In the genomic region with DNA sequence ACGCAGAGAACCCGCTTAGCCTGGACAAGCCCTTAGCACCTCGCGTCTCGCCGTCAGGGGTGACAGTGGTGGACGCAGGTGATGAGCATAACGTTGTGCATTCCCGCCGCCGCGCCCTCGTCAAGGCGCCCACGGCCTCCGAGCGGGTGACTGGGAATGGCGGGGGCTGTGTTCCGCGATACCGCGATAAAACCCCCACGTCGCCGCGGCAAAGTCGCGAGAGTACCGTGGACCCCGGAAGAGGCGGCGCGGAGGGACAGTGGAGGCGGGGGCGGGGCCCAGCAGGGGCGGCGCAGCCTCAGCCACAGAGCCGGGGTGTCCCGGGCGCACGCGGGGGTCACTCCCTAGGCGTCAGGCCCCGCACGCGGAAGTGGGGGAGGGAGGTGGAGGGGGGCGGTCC, we compare ENCODE assay signal across 8 cellular contexts. TPM values are rescaled to one million over a fixed set of nuclear protein-coding genes. Genes with fewer than 3 reads are reported as not detected.
DNase-seq lines count a peak whose midpoint lies in the region; ATAC-seq lines count a peak whose summit lies in the region.

No MANE protein-coding gene starts in this region.

- peak; percentile 74 to 80 for ATAC-seq in CD4-positive, CD25-positive, alpha-beta regulatory T cell (ENCODE audit: low read depth in 2 of 2)

- H3K4ac ChIP-seq in neuronal stem cell (ENCODE audit: low read length): no peak overlapping the region

- H2AK5ac ChIP-seq in neuronal stem cell (ENCODE audit: low read depth, low read length): peak overlapping the region; percentile 29

- CTCF ChIA-PET in activated CD4-positive, alpha-beta T cell treated with anti-CD3 and anti-CD28 coated beads, Interleukin-2, amount 10 ng/mL, durations not matched to agents 7 days and 5 days (lab: Charles Lee): no interaction called here

- no peak overlapping the region for H2AFZ ChIP-seq in neuronal stem cell (ENCODE audit: low read length)

- H3K4me1 Mint-ChIP-seq in CD4-positive, CD25-positive, alpha-beta regulatory T cell: peaks cover 0 to 24% (median 11%) of the 10 kb centered on the region in 4 donors
- H3K4me1 Mint-ChIP-seq in activated CD4-positive, alpha-beta T cell treated with anti-CD3 and anti-CD28 coated beads, Interleukin-2, amount 10 ng/mL, durations not matched to agents 7 days and 5 days: peaks cover 6% of the 10 kb centered on the region

- no peak overlapping the region for H2BK5ac ChIP-seq in neuronal stem cell (ENCODE audit: low read length)

- peak overlapping the region in 3 of 4 donors; percentile 77 to 80 (median 80) for H3K4me3 Mint-ChIP-seq in CD4-positive, CD25-positive, alpha-beta regulatory T cell
- H3K4me3 Mint-ChIP-seq in activated CD4-positive, alpha-beta T cell treated with anti-CD3 and anti-CD28 coated beads, Interleukin-2, amount 10 ng/mL, durations not matched to agents 7 days and 5 days: peak overlapping the region; percentile 66

- peak; percentile 57 to 76 (median 71) for DNase-seq in CD4-positive, CD25-positive, alpha-beta regulatory T cell
- peak; percentile 67 for DNase-seq in activated CD4-positive, alpha-beta T cell treated with anti-CD3 and anti-CD28 coated beads, Interleukin-2, amount 10 ng/mL, durations not matched to agents 7 days and 5 days
- DNase-seq in neuronal stem cell (ENCODE audit: low spot score): no peak
- DNase-seq in HuH-7.5 (ENCODE audit: low spot score): no peak
- DNase-seq in COR-L47 (lab: John Stamatoyannopoulos, UW): no peak
- DNase-seq in NCI-H526 (lab: John Stamatoyannopoulos, UW): no peak

- peaks cover 4% of the 10 kb centered on the region for H3K36me3 Mint-ChIP-seq in CD4-positive, CD25-positive, alpha-beta regulatory T cell
- peaks cover 5% of the 10 kb centered on the region for H3K36me3 Mint-ChIP-seq in activated CD4-positive, alpha-beta T cell treated with anti-CD3 and anti-CD28 coated beads, Interleukin-2, amount 10 ng/mL, durations not matched to agents 7 days and 5 days (ENCODE audit: low read depth)

- peaks cover 0 to 2% (median 0%) of the 10 kb centered on the region in 7 donors for H3K9me3 Mint-ChIP-seq in CD4-positive, CD25-positive, alpha-beta regulatory T cell
- H3K9me3 Mint-ChIP-seq in activated CD4-positive, alpha-beta T cell treated with anti-CD3 and anti-CD28 coated beads, Interleukin-2, amount 10 ng/mL, durations not matched to agents 7 days and 5 days: peaks cover 8% of the 10 kb centered on the region

- no peaks in the 10 kb centered on the region for H3K79me1 ChIP-seq in neuronal stem cell (ENCODE audit: low read depth, low read length)

- peak overlapping the region; percentile 48 for H3K4me3 ChIP-seq in CD4-positive, CD25-positive, alpha-beta regulatory T cell (ENCODE audit: low read depth, low read length)
- H3K4me3 ChIP-seq in duodenal mucosa (ENCODE audit: low read depth in 1 of 2, low read length in 2 of 2): peak overlapping the region; percentile 61 to 76
- H3K4me3 ChIP-seq in neuronal stem cell (ENCODE audit: low read length in 2 of 2): no peak overlapping the region
- peak overlapping the region; percentile 31 to 76 (median 67) for H3K4me3 ChIP-seq in subcutaneous abdominal adipose tissue (ENCODE audit: low read depth in 1 of 5, low read length in 5 of 5)

- H3K27ac ChIP-seq in CD4-positive, CD25-positive, alpha-beta regulatory T cell (ENCODE audit: insufficient read depth, low read length, poor library complexity, severe bottlenecking): peak overlapping the region; percentile 65
- H3K27ac ChIP-seq in duodenal mucosa (ENCODE audit: low read depth, low read length) (no peak overlapping the region), neuronal stem cell (replicated peaks; ENCODE audit: low read length) (no peak overlapping the region), subcutaneous abdominal adipose tissue (ENCODE audit: low read depth, low read length) (no peak overlapping the region)

- WGBS in neuronal stem cell (ENCODE audit: extremely low coverage in 2 of 2, insufficient read length in 2 of 2, insufficient replicate concordance in 1 of 2), 2 donors: no CpG with 5 or more reads among the region's 47 CpGs

- H3K36me3 ChIP-seq in CD4-positive, CD25-positive, alpha-beta regulatory T cell (ENCODE audit: control insufficient read depth, insufficient read depth, low read length): no peaks in the 10 kb centered on the region
- H3K36me3 ChIP-seq in duodenal mucosa (ENCODE audit: control insufficient read depth in 1 of 2, insufficient read depth in 2 of 2, low read length in 2 of 2) (no peaks in the 10 kb centered on the region), neuronal stem cell (replicated peaks in 1 of 2; ENCODE audit: control insufficient read depth in 2 of 2, insufficient read depth in 2 of 2, low read length in 2 of 2) (no peaks in the 10 kb centered on the region), subcutaneous abdominal adipose tissue (ENCODE audit: control insufficient read depth in 5 of 5, insufficient read depth in 5 of 5, low read length in 5 of 5) (no peaks in the 10 kb centered on the region)

- peak overlapping the region; percentile 50 for H2BK15ac ChIP-seq in neuronal stem cell (ENCODE audit: low read length)

- H2BK120ac ChIP-seq in neuronal stem cell (ENCODE audit: low read depth, low read length): no peak overlapping the region

- POLR2A ChIA-PET in activated CD4-positive, alpha-beta T cell treated with anti-CD3 and anti-CD28 coated beads, Interleukin-2, amount 10 ng/mL, durations not matched to agents 7 days and 5 days (lab: Charles Lee): no interaction called here

- peak overlapping the region; percentile 51 to 83 (median 60) for H3K27ac Mint-ChIP-seq in CD4-positive, CD25-positive, alpha-beta regulatory T cell
- peak overlapping the region; percentile 79 for H3K27ac Mint-ChIP-seq in activated CD4-positive, alpha-beta T cell treated with anti-CD3 and anti-CD28 coated beads, Interleukin-2, amount 10 ng/mL, durations not matched to agents 7 days and 5 days

- no peak overlapping the region for H4K8ac ChIP-seq in neuronal stem cell (ENCODE audit: low read depth, low read length)

- H3K9ac ChIP-seq in duodenal mucosa (ENCODE audit: low read depth in 1 of 2, low read length in 2 of 2) (peak overlapping the region in 1 of 2 donors; percentile 45), neuronal stem cell (ENCODE audit: low read depth, low read length, poor library complexity) (no peak overlapping the region), subcutaneous abdominal adipose tissue (ENCODE audit: low read length in 5 of 5) (peak overlapping the region; percentile 1 to 83 (median 48))

- peaks cover 19% of the 10 kb centered on the region for H3K4me1 ChIP-seq in CD4-positive, CD25-positive, alpha-beta regulatory T cell (ENCODE audit: control insufficient read depth, insufficient read depth, low read length, poor library complexity, severe bottlenecking)
- H3K4me1 ChIP-seq in duodenal mucosa (ENCODE audit: control insufficient read depth in 1 of 2, insufficient read depth in 2 of 2, low read length in 2 of 2) (peaks cover 20 to 25% of the 10 kb centered on the region in 2 donors), neuronal stem cell (ENCODE audit: control insufficient read depth in 2 of 2, insufficient read depth in 1 of 2, low read depth in 1 of 2, low read length in 2 of 2) (peaks cover 0 to 2% of the 10 kb centered on the region in 2 donors), subcutaneous abdominal adipose tissue (ENCODE audit: control insufficient read depth in 5 of 5, insufficient read depth in 5 of 5, low read length in 5 of 5) (peaks cover 5 to 26% (median 23%) of the 10 kb centered on the region in 5 donors)

- H3K23ac ChIP-seq in neuronal stem cell (ENCODE audit: low read depth, low read length, poor library complexity): peak overlapping the region; percentile 86

- no peaks in the 10 kb centered on the region for H3K27me3 Mint-ChIP-seq in CD4-positive, CD25-positive, alpha-beta regulatory T cell
- H3K27me3 Mint-ChIP-seq in activated CD4-positive, alpha-beta T cell treated with anti-CD3 and anti-CD28 coated beads, Interleukin-2, amount 10 ng/mL, durations not matched to agents 7 days and 5 days: no peaks in the 10 kb centered on the region

- no peak overlapping the region for H3K18ac ChIP-seq in neuronal stem cell (ENCODE audit: low read length)

- H2BK12ac ChIP-seq in neuronal stem cell (ENCODE audit: low read length): no peak overlapping the region

- no peak overlapping the region for H3K4me2 ChIP-seq in neuronal stem cell (ENCODE audit: insufficient read depth, low read length, poor library complexity, severe bottlenecking)

- H3K27me3 ChIP-seq in CD4-positive, CD25-positive, alpha-beta regulatory T cell (ENCODE audit: control insufficient read depth, insufficient read depth, low read length): no peaks in the 10 kb centered on the region
- H3K27me3 ChIP-seq in duodenal mucosa (ENCODE audit: control insufficient read depth in 1 of 2, insufficient read depth in 2 of 2, low read length in 2 of 2) (no peaks in the 10 kb centered on the region), neuronal stem cell (ENCODE audit: control insufficient read depth in 3 of 3, insufficient read depth in 3 of 3, low read depth in 1 of 3, low read length in 3 of 3) (peaks cover 0 to 36% (median 0%) of the 10 kb centered on the region in 3 experiments), subcutaneous abdominal adipose tissue (ENCODE audit: control insufficient read depth in 5 of 5, insufficient read depth in 4 of 5, low read length in 5 of 5) (no peaks in the 10 kb centered on the region)

- H3K9me3 ChIP-seq in CD4-positive, CD25-positive, alpha-beta regulatory T cell (ENCODE audit: control insufficient read depth in 2 of 2, low read length in 2 of 2): peaks cover 2 to 6% of the 10 kb centered on the region in 2 experiments
- peaks cover 5 to 6% of the 10 kb centered on the region in 2 donors for H3K9me3 ChIP-seq in duodenal mucosa (ENCODE audit: control insufficient read depth in 1 of 2, low read length in 2 of 2)
- H3K9me3 ChIP-seq in neuronal stem cell (replicated peaks in 1 of 2; ENCODE audit: control insufficient read depth in 2 of 2, insufficient read depth in 1 of 2, low read depth in 1 of 2, low read length in 2 of 2): peaks cover 2 to 3% of the 10 kb centered on the region in 2 donors
- peaks cover 0 to 12% (median 8%) of the 10 kb centered on the region in 5 donors for H3K9me3 ChIP-seq in subcutaneous abdominal adipose tissue (ENCODE audit: control insufficient read depth in 5 of 5, low read length in 5 of 5)

- no peak overlapping the region for H4K91ac ChIP-seq in neuronal stem cell (ENCODE audit: low read depth, low read length, poor library complexity)

- peak overlapping the region; percentile 76 for H3K14ac ChIP-seq in neuronal stem cell (ENCODE audit: low read length)

RNA-seq across cellular contexts. Expression of gene ZFYVE28, which starts 53.8 kb away (rescaled TPM):
- 86.4 TPM for total RNA-seq in CD4-positive, CD25-positive, alpha-beta regulatory T cell
- polyA plus RNA-seq in CD4-positive, CD25-positive, alpha-beta regulatory T cell: 10 to 100 TPM in 2 of 4 donors, 1 to 10 TPM in 2; 8.5 to 26.0 (median 13.4) TPM
- 10 to 100 TPM; 14.8 to 17.2 TPM for total RNA-seq in activated CD4-positive, alpha-beta T cell treated with anti-CD3 and anti-CD28 coated beads, Interleukin-2, amount 10 ng/mL, durations not matched to agents 7 days and 5 days
- 0.15 TPM for polyA plus RNA-seq in neuronal stem cell (2013, experiment 1 of 2)
- polyA plus RNA-seq in neuronal stem cell (2013, experiment 2 of 2): 0.12 TPM

RNA-seq across cellular contexts. Expression of gene CFAP99, which starts 54.1 kb away (rescaled TPM):
- total RNA-seq in CD4-positive, CD25-positive, alpha-beta regulatory T cell: 0.20 TPM
- not detected for polyA plus RNA-seq in CD4-positive, CD25-positive, alpha-beta regulatory T cell
- total RNA-seq in activated CD4-positive, alpha-beta T cell treated with anti-CD3 and anti-CD28 coated beads, Interleukin-2, amount 10 ng/mL, durations not matched to agents 7 days and 5 days: not detected
- polyA plus RNA-seq in neuronal stem cell (2013, experiment 1 of 2): not detected
- not detected for polyA plus RNA-seq in neuronal stem cell (2013, experiment 2 of 2)

Comparison
In these comparisons a context has a peak if more than half of its experiments do, and no peak if none do; other contexts are left out.
1. DNase-seq: peak in CD4-positive, CD25-positive, alpha-beta regulatory T cell (3 of 3) and activated CD4-positive, alpha-beta T cell treated with anti-CD3 and anti-CD28 coated beads, Interleukin-2, amount 10 ng/mL, durations not matched to agents 7 days and 5 days (single experiment); none in neuronal stem cell (single experiment), HuH-7.5 (single experiment), COR-L47 (single experiment) and NCI-H526 (0 of 2).
2. H3K4me3 ChIP-seq: peak in CD4-positive, CD25-positive, alpha-beta regulatory T cell (single experiment), duodenal mucosa (2 of 2) and subcutaneous abdominal adipose tissue (5 of 5); none in neuronal stem cell (0 of 2).